2 cellular contexts compared by ENCODE assay signal in the genomic region with DNA sequence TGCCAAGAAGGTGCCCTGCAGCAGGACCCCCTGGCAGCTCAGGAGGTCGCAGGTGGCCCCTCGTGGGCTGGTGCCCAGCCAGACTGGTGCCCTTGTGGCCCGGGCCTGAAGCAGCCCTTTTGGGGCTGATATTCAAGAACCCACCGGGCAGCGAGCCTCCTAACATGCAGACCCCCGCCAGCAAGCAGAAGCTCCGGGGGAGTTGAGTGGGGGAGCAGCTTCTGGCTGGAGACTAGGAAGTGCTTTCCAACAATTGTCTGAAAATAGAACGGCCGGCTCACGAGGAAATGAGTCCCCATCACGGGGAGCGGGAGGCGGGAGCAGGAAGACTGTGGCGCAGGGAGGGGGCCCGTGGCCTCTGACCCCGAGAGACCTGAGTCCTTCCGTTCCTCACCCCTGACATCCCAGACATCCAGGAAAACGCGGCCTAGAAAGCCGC.
TF ChIP-seq lines count a peak whose summit lies in the region.

No MANE protein-coding gene starts in this region.

TF ChIP-seq in A549, 52 proteins besides CTCF, POLR2A, EP300 and RAD21 (continued from another document):
- TF ChIP-seq, protein P1, sequence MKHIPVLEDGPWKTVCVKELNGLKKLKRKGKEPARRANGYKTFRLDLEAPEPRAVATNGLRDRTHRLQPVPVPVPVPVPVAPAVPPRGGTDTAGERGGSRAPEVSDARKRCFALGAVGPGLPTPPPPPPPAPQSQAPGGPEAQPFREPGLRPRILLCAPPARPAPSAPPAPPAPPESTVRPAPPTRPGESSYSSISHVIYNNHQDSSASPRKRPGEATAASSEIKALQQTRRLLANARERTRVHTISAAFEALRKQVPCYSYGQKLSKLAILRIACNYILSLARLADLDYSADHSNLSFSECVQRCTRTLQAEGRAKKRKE (CRISPR knock-in tag; IDR thresholded peaks at IDR 0.05; ENCODE audit: low read depth) = peak; percentile 29; the same call in 1 of the 2 replicates
- TF ChIP-seq ZSCAN20 (CRISPR knock-in tag; IDR thresholded peaks at IDR 0.05) = no peak
- TF ChIP-seq ZNF302 (CRISPR knock-in tag; IDR thresholded peaks at IDR 0.05) = peak; percentile 64; the same call in 1 of the 2 replicates
- 0 out of 2 replicates have a peak, but pooled peaks have one; percentile 24 for TF ChIP-seq HEYL (CRISPR knock-in tag; IDR thresholded peaks at IDR 0.05)
- TF ChIP-seq NPAS2 (CRISPR knock-in tag; IDR thresholded peaks at IDR 0.05; ENCODE audit: borderline replicate concordance) = no peak
- TF ChIP-seq NFE2L2 (conservative IDR thresholded peaks at IDR 0.05; ENCODE audit: low read length) = no peak
- peak; percentile 71; the same call in 1 of the 2 replicates for TF ChIP-seq HOXB13 (CRISPR knock-in tag; IDR thresholded peaks at IDR 0.05; ENCODE audit: low read depth)
- TF ChIP-seq EHF (CRISPR knock-in tag; IDR thresholded peaks at IDR 0.05) = peak; percentile 86
TF ChIP-seq in A549: peak in this region for 6.

TF ChIP-seq in PFSK-1, 5 proteins besides CTCF, POLR2A, EP300 and RAD21 (continued from another document):
- TF ChIP-seq, protein P2, sequence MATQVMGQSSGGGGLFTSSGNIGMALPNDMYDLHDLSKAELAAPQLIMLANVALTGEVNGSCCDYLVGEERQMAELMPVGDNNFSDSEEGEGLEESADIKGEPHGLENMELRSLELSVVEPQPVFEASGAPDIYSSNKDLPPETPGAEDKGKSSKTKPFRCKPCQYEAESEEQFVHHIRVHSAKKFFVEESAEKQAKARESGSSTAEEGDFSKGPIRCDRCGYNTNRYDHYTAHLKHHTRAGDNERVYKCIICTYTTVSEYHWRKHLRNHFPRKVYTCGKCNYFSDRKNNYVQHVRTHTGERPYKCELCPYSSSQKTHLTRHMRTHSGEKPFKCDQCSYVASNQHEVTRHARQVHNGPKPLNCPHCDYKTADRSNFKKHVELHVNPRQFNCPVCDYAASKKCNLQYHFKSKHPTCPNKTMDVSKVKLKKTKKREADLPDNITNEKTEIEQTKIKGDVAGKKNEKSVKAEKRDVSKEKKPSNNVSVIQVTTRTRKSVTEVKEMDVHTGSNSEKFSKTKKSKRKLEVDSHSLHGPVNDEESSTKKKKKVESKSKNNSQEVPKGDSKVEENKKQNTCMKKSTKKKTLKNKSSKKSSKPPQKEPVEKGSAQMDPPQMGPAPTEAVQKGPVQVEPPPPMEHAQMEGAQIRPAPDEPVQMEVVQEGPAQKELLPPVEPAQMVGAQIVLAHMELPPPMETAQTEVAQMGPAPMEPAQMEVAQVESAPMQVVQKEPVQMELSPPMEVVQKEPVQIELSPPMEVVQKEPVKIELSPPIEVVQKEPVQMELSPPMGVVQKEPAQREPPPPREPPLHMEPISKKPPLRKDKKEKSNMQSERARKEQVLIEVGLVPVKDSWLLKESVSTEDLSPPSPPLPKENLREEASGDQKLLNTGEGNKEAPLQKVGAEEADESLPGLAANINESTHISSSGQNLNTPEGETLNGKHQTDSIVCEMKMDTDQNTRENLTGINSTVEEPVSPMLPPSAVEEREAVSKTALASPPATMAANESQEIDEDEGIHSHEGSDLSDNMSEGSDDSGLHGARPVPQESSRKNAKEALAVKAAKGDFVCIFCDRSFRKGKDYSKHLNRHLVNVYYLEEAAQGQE (IDR thresholded peaks at IDR 0.05; ENCODE audit: insufficient read depth in 1 of 2, low read depth in 2 of 2, low read length in 2 of 2) = no peak
- TF ChIP-seq FOXP2 (optimal IDR thresholded peaks at IDR 0.05; ENCODE audit: borderline replicate concordance, extremely low read depth, extremely low read length, insufficient read depth) = peak; percentile 29
